ENCODE assay signal across 2 cellular contexts in genomic region chr6:143607168-143607567, GRCh38.
TF ChIP-seq lines count a peak whose summit lies in the region.

No MANE protein-coding gene starts in this region.

TF ChIP-seq in GM12891, 5 proteins besides CTCF, POLR2A, EP300 and RAD21 (continued from another document):
- TF ChIP-seq SPI1 (IDR thresholded peaks at IDR 0.05; ENCODE audit: low read depth, low read length) (no peak), TAF1 (IDR thresholded peaks at IDR 0.05; ENCODE audit: low read depth, low read length) (no peak)

TF ChIP-seq in endothelial cell of umbilical vein, 7 proteins besides CTCF, POLR2A, EP300 and RAD21 (continued from another document):
- TF ChIP-seq MAX (IDR thresholded peaks at IDR 0.05; ENCODE audit: insufficient read depth, insufficient read length), result no peak
